Comparison of ENCODE assay signal across 12 cellular contexts in genomic region chr2:112006076-112006410, GRCh38. TPM values are rescaled to one million over a fixed set of nuclear protein-coding genes. Genes with fewer than 3 reads are reported as not detected.
DNase-seq lines count a peak whose midpoint lies in the region; ATAC-seq and TF ChIP-seq lines count a peak whose summit lies in the region.
"Had no signal": no experiment of that assay in that cellular context is flagged by ENCODE, and none has a peak within 500 bp of the region (broad histone marks: within the 10 kb centered on the region; RNA-seq: fewer than 3 reads in every experiment).

No MANE protein-coding gene starts in this region.

- no peak for TF ChIP-seq CTCF in PC-9 (conservative IDR thresholded peaks at IDR 0.05)
- no peak for TF ChIP-seq CTCF in osteoblast (IDR thresholded peaks at IDR 0.05; ENCODE audit: extremely low read depth, low read depth, low read length)

- H2AFZ ChIP-seq in PC-9 (no peak overlapping the region), osteoblast (ENCODE audit: low read length) (no peak overlapping the region)

- H3K36me3 ChIP-seq in PC-9 (ENCODE audit: low read depth) (no peaks in the 10 kb centered on the region), osteoblast (ENCODE audit: insufficient read depth, low read length) (no peaks in the 10 kb centered on the region)

- H3K4me3 ChIP-seq in PC-9 (no peak overlapping the region), osteoblast (ENCODE audit: insufficient read depth, low read length) (no peak overlapping the region)

- CTCF ChIA-PET in PC-9 (lab: Charles Lee), result interaction anchor here (0.6 kb wide), 1 partner anchor 764 kb away, joined by 5 read pairs; no protein-coding TSS in a partner anchor

- peak overlapping the region; percentile 76 for H3K27ac ChIP-seq in PC-9
- H3K27ac ChIP-seq in osteoblast (ENCODE audit: low read depth, low read length), result no peak overlapping the region

- peak; percentile 38 for ATAC-seq in GM18868 (IDR thresholded peaks at IDR 0.05; ENCODE audit: unreplicated experiment)
- peak; percentile 78 for ATAC-seq in esophagus mucosa
- no peak for ATAC-seq in HG03460 (IDR thresholded peaks at IDR 0.05; ENCODE audit: unreplicated experiment)
- ATAC-seq in GM21381 (IDR thresholded peaks at IDR 0.05; ENCODE audit: unreplicated experiment), result no peak
- ATAC-seq: activated CD8-positive, alpha-beta memory T cell treated with anti-CD3 and anti-CD28 coated beads, Interleukin-2, amount 10 ng/mL, durations not matched to agents 7 days and 5 days had no signal

- H3K4me1 ChIP-seq in PC-9 (replicated peaks; ENCODE audit: insufficient read depth) (peaks cover 33% of the 10 kb centered on the region), osteoblast (ENCODE audit: insufficient read depth, low read length) (peaks cover 6% of the 10 kb centered on the region)

- no peaks in the 10 kb centered on the region for H3K9me3 ChIP-seq in PC-9 (ENCODE audit: insufficient read depth, low read depth)
- no peaks in the 10 kb centered on the region for H3K9me3 ChIP-seq in osteoblast (ENCODE audit: low read depth, low read length)

- POLR2A ChIA-PET in PC-9 (lab: Charles Lee; ENCODE audit: unreplicated experiment), result no interaction called here

- H3K4me2 ChIP-seq in PC-9 (peak overlapping the region; percentile 50), osteoblast (ENCODE audit: insufficient read depth, low read length) (no peak overlapping the region)

- no peaks in the 10 kb centered on the region for H3K79me2 ChIP-seq in PC-9 (ENCODE audit: low read depth)
- H3K79me2 ChIP-seq in osteoblast (ENCODE audit: insufficient read depth, low read length), result no peaks in the 10 kb centered on the region

- BruUV-seq in PC-9 (replicated peaks; lab: Mats Ljungman, UMichigan), result no TSS peak

- DNase-seq in PC-9, result peak in 1 of 2 experiments; percentile 78
- DNase-seq in osteoblast (ENCODE audit: insufficient read length, low spot score, missing footprints), result peak; percentile 41
- no peak for DNase-seq in NCI-H2196 (lab: John Stamatoyannopoulos, UW; ENCODE audit: unreplicated experiment)
- no peak for DNase-seq in effector CD8-positive, alpha-beta T cell (lab: John Stamatoyannopoulos, UW)
- DNase-seq: amygdala; NCI-H1436 treated with DMSO at 0.1 percent for 48 hours; stimulated activated naive B cell treated with anti-CD40 and anti-IgM and Interleukin-4, amounts not matched to agents 10 μg/mL and 1 μg/mL and 100 μg/mL, for 72 hours had no signal

- H3K27me3 ChIP-seq in PC-9 (ENCODE audit: insufficient read depth, low read depth), result no peaks in the 10 kb centered on the region
- H3K27me3 ChIP-seq in osteoblast (ENCODE audit: insufficient read depth, low read length), result peaks cover 16% of the 10 kb centered on the region

- H3F3A ChIP-seq in PC-9 (ENCODE audit: insufficient read depth, low read depth), result peaks cover 23% of the 10 kb centered on the region

- intact Hi-C loops in PC-9 (cut with micrococcal nuclease; ENCODE audit: unreplicated experiment), result no loop called here

- no peaks in the 10 kb centered on the region for H4K20me1 ChIP-seq in PC-9 (ENCODE audit: insufficient read depth)
- no peaks in the 10 kb centered on the region for H4K20me1 ChIP-seq in osteoblast (ENCODE audit: insufficient read depth, low read length)

- H3K9me2 ChIP-seq in PC-9 (ENCODE audit: insufficient read depth), result no peaks in the 10 kb centered on the region

RNA-seq across cellular contexts. Expression of gene TMEM87B, which starts 49.0 kb away (rescaled TPM):
- total RNA-seq in PC-9 (2021), result 20.1 and 24.4 TPM in 2 replicates
- total RNA-seq in esophagus mucosa, result 18.7 TPM
- 33.7 and 38.9 TPM in 2 replicates for total RNA-seq in osteoblast

Comparison
In these comparisons a context has a peak if more than half of its experiments do, and no peak if none do; other contexts are left out.
1. ATAC-seq: peak in GM18868 (single experiment) and esophagus mucosa (single experiment); none in HG03460 (single experiment) and GM21381 (single experiment).